Comparison of ENCODE assay signal across 34 cellular contexts in genomic region chr15:94739639-94740038, GRCh38.
"Had no signal": no experiment of that assay in that cellular context is flagged by ENCODE, and none has a peak within 500 bp of the region (broad histone marks: within the 10 kb centered on the region; RNA-seq: fewer than 3 reads in every experiment).

No MANE protein-coding gene starts in this region.

- H3K27me3 ChIP-seq: adrenal gland, ascending aorta, body of pancreas, brain microvascular endothelial cell, breast epithelium, cardiac muscle cell had no signal

- H3K4me1 ChIP-seq: adrenal gland, ascending aorta, body of pancreas, breast epithelium had no signal

- H3K36me3 ChIP-seq: adrenal gland, ascending aorta, brain microvascular endothelial cell, breast epithelium, cardiac muscle cell had no signal

- FAIRE-seq: astrocyte, bronchial epithelial cell had no signal

- H3K27ac ChIP-seq: adrenal gland, ascending aorta, body of pancreas, brain microvascular endothelial cell, breast epithelium, cardiac muscle cell had no signal

- ATAC-seq: activated naive CD4-positive, alpha-beta T cell treated with anti-CD3 and anti-CD28 coated beads, Interleukin-2, amount 50 U/mL, for 72 hours; activated naive CD8-positive, alpha-beta T cell treated with anti-CD3 and anti-CD28 coated beads, Interleukin-2, amount 50 U/mL, for 24 hours; activated T-cell treated with anti-CD3 and anti-CD28 coated beads, Interleukin-2, amount 50 U/mL, for 4 hours; activated T-cell treated with anti-CD3 and anti-CD28 coated beads, Interleukin-2, amount 50 U/mL, for 72 hours; activated T-helper 17 cell treated with anti-CD3 and anti-CD28 coated beads, Interleukin-2, amount 50 U/mL, for 72 hours; body of pancreas had no signal

- H3K4me3 ChIP-seq: adrenal gland, ascending aorta, body of pancreas, breast epithelium, cardiac muscle cell had no signal

- DNase-seq: activated effector memory CD4-positive, alpha-beta T cell treated with anti-CD3 and anti-CD28 coated beads, Interleukin-2, amount 50 U/mL, for 16 hours; activated effector memory CD4-positive, alpha-beta T cell treated with Interleukin-2 at 50 U/mL for 16 hours; activated gamma-delta T cell; activated gamma-delta T cell treated with Interleukin-2 at 50 U/mL for 16 hours; activated naive CD4-positive, alpha-beta T cell; activated naive CD4-positive, alpha-beta T cell treated with anti-CD3 and anti-CD28 coated beads for 36 hours; activated naive CD4-positive, alpha-beta T cell treated with anti-CD3 and anti-CD28 coated beads, Interleukin-2, amount 10 ng/mL, durations not matched to agents 7 days and 5 days; activated naive CD4-positive, alpha-beta T cell treated with anti-CD3 and anti-CD28 coated beads, Interleukin-2, amount 50 U/mL, for 16 hours; activated naive CD4-positive, alpha-beta T cell treated with Interleukin-2 at 50 U/mL for 16 hours; activated naive CD8-positive, alpha-beta T cell treated with anti-CD3 and anti-CD28 coated beads for 36 hours; activated naive CD8-positive, alpha-beta T cell treated with anti-CD3 and anti-CD28 coated beads, Interleukin-2, amount 10 ng/mL, durations not matched to agents 7 days and 5 days; activated naive CD8-positive, alpha-beta T cell treated with anti-CD3 and anti-CD28 coated beads, Interleukin-2, amount 50 U/mL, for 24 hours; activated T-cell treated with anti-CD3 and anti-CD28 coated beads, Interleukin-2, amount 50 U/mL, for 1 hour; activated T-cell treated with anti-CD3 and anti-CD28 coated beads, Interleukin-2, amount 50 U/mL, for 24 hours; activated T-cell treated with anti-CD3 and anti-CD28 coated beads, Interleukin-2, amount 50 U/mL, for 4 hours; activated T-cell treated with anti-CD3 and anti-CD28 coated beads, Interleukin-2, amount 50 U/mL, for 48 hours; activated T-cell treated with anti-CD3 and anti-CD28 coated beads, Interleukin-2, amount 50 U/mL, for 72 hours; adrenal gland; amniotic stem cell; amygdala; anterior cingulate cortex; aorta; body of pancreas; brain microvascular endothelial cell; caudate nucleus; central memory CD4-positive, alpha-beta T cell; cerebellar nuclear complex had no signal

- H3K9me3 ChIP-seq: adrenal gland, ascending aorta, body of pancreas, breast epithelium had no signal
